8 cellular contexts compared by ENCODE assay signal in genomic region chr1:92298573-92299476, GRCh38. TPM values are rescaled to one million over a fixed set of nuclear protein-coding genes. Genes with fewer than 3 reads are reported as not detected.
DNase-seq lines count a peak whose midpoint lies in the region; ATAC-seq and TF ChIP-seq lines count a peak whose summit lies in the region.

Gene GLMN (minus strand): TSS chr1:92298987. CDS start chr1:92297999, 988 bp downstream.
Gene RPAP2 (plus strand): TSS chr1:92299059. CDS start chr1:92299074, 15 bp downstream.

- H3K9me3 ChIP-seq in CD4-positive, alpha-beta memory T cell (ENCODE audit: control insufficient read depth in 1 of 2, low read length in 2 of 2): no peaks in the 10 kb centered on the region
- H3K9me3 ChIP-seq in ectodermal cell (ENCODE audit: control insufficient read depth, low read length): no peaks in the 10 kb centered on the region

- peak within 1 kb of the TSS; percentile 75 to 87 for H3K4me3 ChIP-seq in CD4-positive, alpha-beta memory T cell (ENCODE audit: low read length in 2 of 2)
- peak within 1 kb of the TSS; percentile 89 for H3K4me3 ChIP-seq in ectodermal cell (ENCODE audit: insufficient read depth, low read depth, low read length)

- H3K36me3 Mint-ChIP-seq in CD4-positive, alpha-beta memory T cell: peaks cover 21 to 47% of the 10 kb centered on the region in 2 donors
- H3K36me3 Mint-ChIP-seq in activated CD8-positive, alpha-beta T cell treated with anti-CD3 and anti-CD28 coated beads for 36 hours (ENCODE audit: low read depth): peaks cover 39% of the 10 kb centered on the region

- H3K9me3 Mint-ChIP-seq in CD4-positive, alpha-beta memory T cell: no peaks in the 10 kb centered on the region
- H3K9me3 Mint-ChIP-seq in activated CD8-positive, alpha-beta T cell treated with anti-CD3 and anti-CD28 coated beads for 36 hours: no peaks in the 10 kb centered on the region

- H3K4me3 Mint-ChIP-seq in CD4-positive, alpha-beta memory T cell: peak within 1 kb of the TSS; percentile 95 to 99 (median 98)
- peak within 1 kb of the TSS; percentile 84 for H3K4me3 Mint-ChIP-seq in activated CD8-positive, alpha-beta T cell treated with anti-CD3 and anti-CD28 coated beads for 36 hours

- POLR2A ChIA-PET in CD4-positive, alpha-beta memory T cell (lab: Charles Lee; ENCODE audit: partially characterized antibody): interaction anchor here (0.6 to 2.8 kb wide), 10 partner anchors 10 to 330 kb away, joined by 3 to 12 read pairs (median 3); no protein-coding TSS in a partner anchor
- POLR2A ChIA-PET in activated CD8-positive, alpha-beta T cell treated with anti-CD3 and anti-CD28 coated beads for 36 hours (lab: Charles Lee): interaction anchor here (0.6 to 1.7 kb wide), 12 partner anchors 8 to 239 kb away, joined by 3 to 7 read pairs (median 3); partner anchors contain the start of gene GFI1

- peak within 1 kb of the TSS; percentile 88 for H3K27ac ChIP-seq in CD4-positive, alpha-beta memory T cell (ENCODE audit: low read depth, low read length)
- H3K27ac ChIP-seq in ectodermal cell (ENCODE audit: insufficient read depth, low read depth, low read length, poor library complexity, severe bottlenecking): peak within 1 kb of the TSS; percentile 87

- ATAC-seq in GM19395 (IDR thresholded peaks at IDR 0.05; ENCODE audit: unreplicated experiment) (peak; percentile 98), HG03558 (IDR thresholded peaks at IDR 0.05; ENCODE audit: extremely low read depth, unreplicated experiment) (peak; percentile 86)
- peak; percentile 98 for ATAC-seq in activated CD8-positive, alpha-beta T cell treated with anti-CD3 and anti-CD28 coated beads for 36 hours

- CTCF ChIA-PET in CD4-positive, alpha-beta memory T cell (lab: Charles Lee; ENCODE audit: partially characterized antibody): interaction anchor here (0.7 to 3.7 kb wide), 7 partner anchors 10 to 306 kb away, joined by 3 to 19 read pairs (median 4); no protein-coding TSS in a partner anchor
- CTCF ChIA-PET in activated CD8-positive, alpha-beta T cell treated with anti-CD3 and anti-CD28 coated beads for 36 hours (lab: Charles Lee): interaction anchor here (0.6 to 1.2 kb wide), 9 partner anchors 9 to 305 kb away, joined by 3 to 7 read pairs (median 3); no protein-coding TSS in a partner anchor

- peak within 1 kb of the TSS; percentile 87 to 99 (median 98) for H3K27ac Mint-ChIP-seq in CD4-positive, alpha-beta memory T cell
- peak within 1 kb of the TSS; percentile 98 for H3K27ac Mint-ChIP-seq in activated CD8-positive, alpha-beta T cell treated with anti-CD3 and anti-CD28 coated beads for 36 hours

- TF ChIP-seq CTCF in activated CD8-positive, alpha-beta T cell treated with anti-CD3 and anti-CD28 coated beads for 36 hours (IDR thresholded peaks at IDR 0.05): peak; percentile 31

- peaks cover 23 to 51% (median 26%) of the 10 kb centered on the region in 4 donors for H3K4me1 Mint-ChIP-seq in CD4-positive, alpha-beta memory T cell
- H3K4me1 Mint-ChIP-seq in activated CD8-positive, alpha-beta T cell treated with anti-CD3 and anti-CD28 coated beads for 36 hours (ENCODE audit: low read depth): peaks cover 30% of the 10 kb centered on the region

- peak; percentile 69 to 79 (median 75) for DNase-seq in CD4-positive, alpha-beta memory T cell
- DNase-seq in NCI-H748 treated with DMSO at 0.1 percent for 48 hours (lab: John Stamatoyannopoulos, UW): peak; percentile 64
- DNase-seq in activated CD8-positive, alpha-beta T cell treated with anti-CD3 and anti-CD28 coated beads for 36 hours: peak; percentile 75
- peak; percentile 93 for DNase-seq in medulla oblongata (ENCODE audit: extremely low spot score)
- peak; percentile 42 to 70 (median 49) for DNase-seq in stimulated activated CD4-positive, alpha-beta T cell treated with anti-CD3 and anti-CD28 coated beads, TNF-alpha, amount 100 ng/mL, for 48 hours (ENCODE audit: low read depth in 3 of 3)

- peaks cover 29% of the 10 kb centered on the region for H3K4me1 ChIP-seq in CD4-positive, alpha-beta memory T cell (ENCODE audit: insufficient read depth, low read length)
- peaks cover 4% of the 10 kb centered on the region for H3K4me1 ChIP-seq in ectodermal cell (ENCODE audit: control insufficient read depth, insufficient read depth, low read length)

- intact Hi-C loops in CD4-positive, alpha-beta memory T cell (cut with micrococcal nuclease): loop anchor here (5.0 kb wide), 3 partner anchors 188 to 797 kb away; partner anchors contain the start of genes BTBD8, CDC7 and GFI1
- intact Hi-C loops in activated CD8-positive, alpha-beta T cell treated with anti-CD3 and anti-CD28 coated beads for 36 hours (cut with micrococcal nuclease): loop anchor here (10.0 kb wide), 1 partner anchor 294 kb away; no protein-coding TSS in a partner anchor

- 0% methylated on average over 76 of the region's 76 CpGs for WGBS in ectodermal cell, 2 experiments

- peaks cover 5% of the 10 kb centered on the region for H3K36me3 ChIP-seq in CD4-positive, alpha-beta memory T cell (ENCODE audit: insufficient read depth, low read length)
- peaks cover 12% of the 10 kb centered on the region for H3K36me3 ChIP-seq in ectodermal cell (ENCODE audit: control insufficient read depth, insufficient read depth, low read length)

- no peaks in the 10 kb centered on the region for H3K27me3 Mint-ChIP-seq in CD4-positive, alpha-beta memory T cell
- H3K27me3 Mint-ChIP-seq in activated CD8-positive, alpha-beta T cell treated with anti-CD3 and anti-CD28 coated beads for 36 hours: no peaks in the 10 kb centered on the region

- H3K27me3 ChIP-seq in CD4-positive, alpha-beta memory T cell (ENCODE audit: insufficient read depth, low read length): no peaks in the 10 kb centered on the region
- no peaks in the 10 kb centered on the region for H3K27me3 ChIP-seq in ectodermal cell (ENCODE audit: control insufficient read depth, insufficient read depth, low read length, poor library complexity, severe bottlenecking)

RNA-seq across cellular contexts. Expression of gene GLMN, which starts in this region (rescaled TPM):
- 10 to 100 TPM; 13.9 to 14.7 TPM for total RNA-seq in CD4-positive, alpha-beta memory T cell
- 10 to 100 TPM; 12.5 to 13.4 TPM for polyA plus RNA-seq in CD4-positive, alpha-beta memory T cell
- total RNA-seq in activated CD8-positive, alpha-beta T cell treated with anti-CD3 and anti-CD28 coated beads for 36 hours: 10 to 100 TPM; 16.8 TPM
- polyA plus RNA-seq in ectodermal cell (2013, experiment 1 of 4): 44.4 TPM
- polyA plus RNA-seq in ectodermal cell (2013, experiment 2 of 4): 44.2 TPM
- polyA plus RNA-seq in ectodermal cell (2013, experiment 3 of 4): 29.5 TPM
- polyA plus RNA-seq in ectodermal cell (2013, experiment 4 of 4): 34.3 TPM

RNA-seq across cellular contexts. Expression of gene RPAP2, which starts in this region (rescaled TPM):
- total RNA-seq in CD4-positive, alpha-beta memory T cell: 10 to 100 TPM; 39.0 to 44.0 TPM
- polyA plus RNA-seq in CD4-positive, alpha-beta memory T cell: 10 to 100 TPM; 16.1 to 24.4 TPM
- total RNA-seq in activated CD8-positive, alpha-beta T cell treated with anti-CD3 and anti-CD28 coated beads for 36 hours: 10 to 100 TPM; 31.5 to 32.2 TPM
- polyA plus RNA-seq in ectodermal cell (2013, experiment 1 of 4): 22.3 TPM
- 20.8 TPM for polyA plus RNA-seq in ectodermal cell (2013, experiment 2 of 4)
- polyA plus RNA-seq in ectodermal cell (2013, experiment 3 of 4): 24.5 TPM
- polyA plus RNA-seq in ectodermal cell (2013, experiment 4 of 4): 23.5 TPM

Comparison
In these comparisons a context has a peak if more than half of its experiments do, and no peak if none do; other contexts are left out.
1. Peak in every context shown above with its lines: DNase-seq, ATAC-seq, H3K4me3 ChIP-seq and H3K27ac ChIP-seq.